ENCODE assay signal across 18 cellular contexts in the genomic region with DNA sequence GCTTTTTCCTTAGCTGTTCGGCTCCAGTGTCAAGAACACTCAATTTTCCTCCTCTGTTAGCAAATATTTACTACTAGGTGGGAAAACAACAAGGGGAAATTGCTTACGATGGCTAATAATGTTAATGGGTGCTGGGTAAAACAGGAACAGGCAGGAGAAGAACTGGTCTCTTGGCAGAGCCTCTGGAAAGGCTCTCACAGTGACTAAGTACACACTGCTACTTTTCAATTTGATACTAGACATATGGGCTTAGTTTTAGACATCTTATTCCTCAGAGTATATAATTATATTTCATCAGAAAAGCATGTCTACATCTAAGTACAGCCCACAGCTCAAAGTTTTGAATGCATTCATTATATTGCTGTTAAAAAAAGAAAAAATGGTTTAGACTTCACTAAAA.
DNase-seq lines count a peak whose midpoint lies in the region; ATAC-seq and TF ChIP-seq lines count a peak whose summit lies in the region.
"Had no signal": no experiment of that assay in that cellular context is flagged by ENCODE, and none has a peak within 500 bp of the region (broad histone marks: within the 10 kb centered on the region; RNA-seq: fewer than 3 reads in every experiment).

No MANE protein-coding gene starts in this region.

- H3K4me3 ChIP-seq in adipocyte (ENCODE audit: low read length) (no peak overlapping the region), prostate gland (no peak overlapping the region)
- H3K4me3 ChIP-seq: GM23248, HAP-1 had no signal

- no peak overlapping the region for H3K9ac ChIP-seq in adipocyte (ENCODE audit: low read length)
- H3K9ac ChIP-seq: GM23248 had no signal

- 56% methylated on average over 2 of the region's 2 CpGs for WGBS in prostate gland

- DNase-seq in adipocyte (ENCODE audit: low read depth) (peak; percentile 33), fibroblast of peridontal ligament (ENCODE audit: extremely low read depth) (peak; percentile 81), prostate gland (ENCODE audit: low spot score) (peak; percentile 20), NCI-H1417 treated with DMSO at 0.1 percent for 48 hours (lab: John Stamatoyannopoulos, UW) (no peak)
- DNase-seq: ACHN; BE2C; C1 segment of cervical spinal cord; CD4-positive, CD25-positive, alpha-beta regulatory T cell; CD8-positive, alpha-beta memory T cell; COR-L47; DMS 273 treated with DMSO at 0.1 percent for 48 hours; DMS53; DND-41; EL; GM23248 had no signal

- TF ChIP-seq CTCF in VCaP (conservative IDR thresholded peaks at IDR 0.05) = no peak
- no peak for TF ChIP-seq CTCF in prostate gland (IDR thresholded peaks at IDR 0.05)

- intact Hi-C loops in prostate gland (cut with DNase I) = no loop called here

- H3K27ac ChIP-seq in VCaP (peak overlapping the region; percentile 34), prostate gland (no peak overlapping the region)
- H3K27ac ChIP-seq: GM23248 had no signal

- H3K27me3 ChIP-seq in adipocyte (replicated peaks; ENCODE audit: control insufficient read depth, insufficient read depth, low read length) = no peaks in the 10 kb centered on the region
- no peaks in the 10 kb centered on the region for H3K27me3 ChIP-seq in prostate gland (replicated peaks; ENCODE audit: insufficient read depth)
- H3K27me3 ChIP-seq: BE2C had no signal

- H3K4me1 ChIP-seq in adipocyte (ENCODE audit: control insufficient read depth, insufficient read depth, low read length) (no peaks in the 10 kb centered on the region), prostate gland (replicated peaks) (no peaks in the 10 kb centered on the region)
- H3K4me1 ChIP-seq: BE2C, HAP-1 had no signal

- no peaks in the 10 kb centered on the region for H3K9me3 ChIP-seq in adipocyte (ENCODE audit: control insufficient read depth, low read length)
- H3K9me3 ChIP-seq in prostate gland = no peaks in the 10 kb centered on the region
- H3K9me3 ChIP-seq: BE2C, HAP-1 had no signal

- H3K36me3 ChIP-seq in adipocyte (ENCODE audit: control insufficient read depth, insufficient read depth, low read length, severe bottlenecking) (peaks cover 47% of the 10 kb centered on the region), prostate gland (no peaks in the 10 kb centered on the region)

- no peak for TF ChIP-seq POLR2A in prostate gland (IDR thresholded peaks at IDR 0.05)

- ATAC-seq in GM21576 (IDR thresholded peaks at IDR 0.05; ENCODE audit: unreplicated experiment) = no peak
